31 cellular contexts compared by ENCODE assay signal in genomic region chr7:129650056-129650758, GRCh38. TPM values are rescaled to one million over a fixed set of nuclear protein-coding genes. Genes with fewer than 3 reads are reported as not detected.
DNase-seq lines count a peak whose midpoint lies in the region; ATAC-seq, FAIRE-seq and TF ChIP-seq lines count a peak whose summit lies in the region.
"Had no signal": no experiment of that assay in that cellular context is flagged by ENCODE, and none has a peak within 500 bp of the region (broad histone marks: within the 10 kb centered on the region; RNA-seq: fewer than 3 reads in every experiment).

No MANE protein-coding gene starts in this region.

- no peak overlapping the region for H2BK12ac ChIP-seq in H1 (ENCODE audit: low read depth, low read length)

- no peak overlapping the region for H2BK15ac ChIP-seq in H1 (ENCODE audit: low read length)

- TF ChIP-seq RAD21 in H1 (IDR thresholded peaks at IDR 0.05 in 1 of 2, conservative IDR thresholded peaks at IDR 0.05 in 1 of 2; ENCODE audit: low read depth in 2 of 2, low read length in 2 of 2): no peak

- no peak for TF ChIP-seq POLR2A in breast epithelium (IDR thresholded peaks at IDR 0.05)
- TF ChIP-seq POLR2A in H1 (IDR thresholded peaks at IDR 0.05; ENCODE audit: control extremely low read depth in 1 of 2, low read depth in 2 of 2, low read length in 2 of 2): no peak
- no peak for TF ChIP-seq POLR2A in erythroblast (IDR thresholded peaks at IDR 0.05; ENCODE audit: low read length)

- H3K18ac ChIP-seq in H1 (ENCODE audit: extremely low read depth, low read length): peak overlapping the region; percentile 64; the same call in 1 of the 2 replicates

- POLR2A ChIA-PET in MCF 10A (lab: Yijun Ruan, JAX): interaction anchor here (3.1 kb wide), 1 partner anchor 39 kb away, joined by 11 read pairs; the partner anchor contains the start of gene NRF1
- POLR2A ChIA-PET in H1 (lab: Charles Lee; ENCODE audit: partially characterized antibody): interaction anchor here (2.6 kb wide), 1 partner anchor 10 kb away, joined by 7 read pairs; no protein-coding TSS in a partner anchor

- no peak overlapping the region for H2BK120ac ChIP-seq in H1 (replicated peaks; ENCODE audit: low read depth, low read length)

- DNase-seq in MCF 10A (ENCODE audit: unreplicated experiment): no peak
- no peak for DNase-seq in breast epithelium (ENCODE audit: low spot score in 2 of 2)
- no peak for DNase-seq in T-helper 17 cell
- no peak for DNase-seq in H1 (ENCODE audit: low read depth in 1 of 2, low spot score in 2 of 2)
- DNase-seq in aorta: no peak
- no peak for DNase-seq in activated gamma-delta T cell (lab: John Stamatoyannopoulos, UW)
- no peak for DNase-seq in erythroblast (lab: John Stamatoyannopoulos, UW)
- DNase-seq: activated B cell treated with CpG ODN at 0.5 μM for 24 hours; amniotic stem cell; C1 segment of cervical spinal cord; colonic mucosa; COR-L47; effector CD8-positive, alpha-beta T cell; GF-D8; HCEC 1CT; KG1; MM.1S; mucosa of descending colon; NCI-H2029; NCI-H526; SJCRH30; stimulated activated CD4-positive, alpha-beta T cell treated with anti-CD3 and anti-CD28 coated beads, Interleukin-2, amount 100 ng/mL, for 24 hours; upper lobe of right lung had no signal

- H2BK20ac ChIP-seq in H1 (ENCODE audit: low read length): no peak overlapping the region

- no peak overlapping the region for H3K4ac ChIP-seq in H1 (replicated peaks; ENCODE audit: insufficient read length, low read depth, low read length)

- no peak overlapping the region for H2BK5ac ChIP-seq in H1 (ENCODE audit: low read depth, low read length)

- 96% methylated on average over 5 of the region's 5 CpGs; no CpG with 5 or more reads in 1 of the 2 experiments for WGBS in H1 (ENCODE audit: extremely low coverage in 1 of 2, insufficient coverage in 1 of 2, insufficient read length in 1 of 2, insufficient replicate concordance in 2 of 2, low coverage in 1 of 2, low lambda C conversion rate in 2 of 2, missing lambda C conversion rate in 1 of 2), 2 experiments
- WGBS in aorta, 2 donors: 95 to 96% methylated on average over 5 of the region's 5 CpGs

- H3K4me1 ChIP-seq in breast epithelium (no peaks in the 10 kb centered on the region), H1 (replicated peaks in 1 of 4; ENCODE audit: control insufficient read depth in 3 of 4, insufficient read depth in 4 of 4, low read length in 3 of 4) (peaks cover 5 to 9% (median 9%) of the 10 kb centered on the region in 4 experiments; a peak in 6 of 7 replicates), aorta (ENCODE audit: control insufficient read depth in 1 of 2, insufficient read depth in 2 of 2, low read length in 2 of 2) (no peaks in the 10 kb centered on the region)
- H3K4me1 ChIP-seq: colonic mucosa, upper lobe of right lung had no signal

- no peak overlapping the region for H4K91ac ChIP-seq in H1 (replicated peaks; ENCODE audit: insufficient read length, low read length)

- H3K4me3 ChIP-seq in breast epithelium (no peak overlapping the region), H1 (ENCODE audit: extremely low read depth in 1 of 4, insufficient read depth in 2 of 4, low read depth in 3 of 4, low read length in 4 of 4) (no peak overlapping the region), aorta (ENCODE audit: low read length in 2 of 2) (no peak overlapping the region)
- H3K4me3 ChIP-seq: cardiac muscle cell, colonic mucosa, lung, mucosa of descending colon, right atrium auricular region, SJCRH30, smooth muscle cell, upper lobe of right lung had no signal

- H3K27ac Mint-ChIP-seq in MCF 10A (ENCODE audit: low read depth, unreplicated experiment) (peak overlapping the region; percentile 33), T-helper 17 cell (peak overlapping the region; percentile 27)
- H3K27ac Mint-ChIP-seq: activated B cell treated with CpG ODN at 0.5 μM for 24 hours had no signal

- H3K79me1 ChIP-seq in H1 (ENCODE audit: low read depth, low read length): no peaks in the 10 kb centered on the region; the same call in 1 of the 2 replicates

- ATAC-seq in T-helper 17 cell (no peak), aorta (ENCODE audit: low FRiP score) (no peak)
- ATAC-seq: mucosa of descending colon, upper lobe of right lung had no signal

- no peak overlapping the region for H2AFZ ChIP-seq in H1 (ENCODE audit: low read length)

- H4K20me1 ChIP-seq in H1 (replicated peaks in 1 of 2; ENCODE audit: control insufficient read depth in 1 of 2, insufficient read depth in 2 of 2, low read length in 2 of 2): no peaks in the 10 kb centered on the region

- no peak overlapping the region for H3K9ac ChIP-seq in H1 (replicated peaks in 1 of 4; ENCODE audit: extremely low read depth in 1 of 4, low read depth in 3 of 4, low read length in 3 of 4)

- no peaks in the 10 kb centered on the region for H3K27me3 Mint-ChIP-seq in MCF 10A (ENCODE audit: insufficient read depth, unreplicated experiment)
- H3K27me3 Mint-ChIP-seq in T-helper 17 cell: no peaks in the 10 kb centered on the region
- H3K27me3 Mint-ChIP-seq: activated B cell treated with CpG ODN at 0.5 μM for 24 hours had no signal

- no peak for FAIRE-seq in H1 (lab: Jason Lieb, UNC)
- FAIRE-seq: GM19239, HTR-8/SVneo, RCC 7860 had no signal

- TF ChIP-seq CTCF in MCF 10A (IDR thresholded peaks at IDR 0.05; ENCODE audit: unreplicated experiment) (no peak), breast epithelium (IDR thresholded peaks at IDR 0.05) (no peak), H1 (IDR thresholded peaks at IDR 0.05; ENCODE audit: control extremely low read depth in 1 of 3, insufficient read depth in 1 of 3, low read depth in 1 of 3, low read length in 3 of 3) (no peak)

- no peak overlapping the region for H3K4me2 ChIP-seq in H1 (ENCODE audit: insufficient read depth in 1 of 2, low read depth in 2 of 2, low read length in 2 of 2)
- H3K4me2 ChIP-seq: smooth muscle cell had no signal

- H3K14ac ChIP-seq in H1 (ENCODE audit: insufficient read length): no peak overlapping the region

- peaks cover 0 to 50% of the 10 kb centered on the region in 2 experiments; a peak in 3 of 4 replicates for H3K79me2 ChIP-seq in H1 (ENCODE audit: control insufficient read depth in 1 of 2, insufficient read depth in 2 of 2, low read length in 2 of 2)

- H3K23ac ChIP-seq in H1 (ENCODE audit: insufficient read length): no peak overlapping the region

- no peak overlapping the region for H2AK5ac ChIP-seq in H1 (ENCODE audit: low read depth, low read length)

- no peaks in the 10 kb centered on the region for H3K9me3 Mint-ChIP-seq in MCF 10A (ENCODE audit: unreplicated experiment)
- H3K9me3 Mint-ChIP-seq: activated B cell treated with CpG ODN at 0.5 μM for 24 hours had no signal

- intact Hi-C loops in MCF 10A (cut with micrococcal nuclease): no loop called here
- intact Hi-C loops in breast epithelium (cut with DNase I; ENCODE audit: low total_unique reads): no loop called here
- intact Hi-C loops in aorta (cut with DNase I): no loop called here

- H3K23me2 ChIP-seq in H1 (ENCODE audit: low read depth, low read length): no peaks in the 10 kb centered on the region

- H3K27me3 ChIP-seq in breast epithelium: no peaks in the 10 kb centered on the region
- H3K27me3 ChIP-seq in H1 (replicated peaks in 1 of 4; ENCODE audit: control insufficient read depth in 3 of 4, extremely low read depth in 1 of 4, insufficient read depth in 3 of 4, low read length in 3 of 4): no peaks in the 10 kb centered on the region
- no peaks in the 10 kb centered on the region for H3K27me3 ChIP-seq in aorta (ENCODE audit: control insufficient read depth in 1 of 2, insufficient read depth in 2 of 2, low read length in 1 of 2)
- H3K27me3 ChIP-seq: cardiac muscle cell, colonic mucosa, right atrium auricular region, SJCRH30, upper lobe of right lung had no signal

- H4K5ac ChIP-seq in H1 (ENCODE audit: insufficient read length, low read depth, low read length): no peak overlapping the region

- H3K36me3 Mint-ChIP-seq in MCF 10A (ENCODE audit: insufficient read depth, unreplicated experiment) (peaks cover 11% of the 10 kb centered on the region), T-helper 17 cell (ENCODE audit: low read depth) (peaks cover 5% of the 10 kb centered on the region)

- H3K4me3 Mint-ChIP-seq in MCF 10A (ENCODE audit: unreplicated experiment) (no peak overlapping the region), T-helper 17 cell (no peak overlapping the region)
- H3K4me3 Mint-ChIP-seq: activated B cell treated with CpG ODN at 0.5 μM for 24 hours, neural crest cell had no signal

- no peak overlapping the region for H4K8ac ChIP-seq in H1 (ENCODE audit: extremely low read depth, insufficient read depth, low read length)

- no peaks in the 10 kb centered on the region for H3K9me3 ChIP-seq in breast epithelium
- H3K9me3 ChIP-seq in T-helper 17 cell (ENCODE audit: control insufficient read depth, low read length, poor library complexity, severe bottlenecking): no peaks in the 10 kb centered on the region
- H3K9me3 ChIP-seq in H1 (ENCODE audit: insufficient read depth in 2 of 2, low read depth in 1 of 2, low read length in 1 of 2): no peaks in the 10 kb centered on the region; a peak in 1 of 4 replicates
- H3K9me3 ChIP-seq in aorta (ENCODE audit: control insufficient read depth, low read length): no peaks in the 10 kb centered on the region
- H3K9me3 ChIP-seq: colonic mucosa, mucosa of descending colon, right atrium auricular region, SJCRH30, upper lobe of right lung had no signal

- H3K4me1 Mint-ChIP-seq in MCF 10A (ENCODE audit: insufficient read depth, unreplicated experiment): peaks cover 12% of the 10 kb centered on the region
- peaks cover 30% of the 10 kb centered on the region for H3K4me1 Mint-ChIP-seq in T-helper 17 cell

- peak overlapping the region; percentile 12 for H3K56ac ChIP-seq in H1 (replicated peaks; ENCODE audit: insufficient read length, low read depth, low read length)

- no peaks in the 10 kb centered on the region for H3K36me3 ChIP-seq in breast epithelium
- H3K36me3 ChIP-seq in H1 (ENCODE audit: control insufficient read depth in 2 of 4, insufficient read depth in 4 of 4, low read length in 3 of 4): no peaks in the 10 kb centered on the region
- H3K36me3 ChIP-seq in aorta (ENCODE audit: control insufficient read depth in 1 of 2, insufficient read depth in 2 of 2, low read length in 1 of 2): no peaks in the 10 kb centered on the region
- H3K36me3 ChIP-seq: cardiac muscle cell, colonic mucosa, right atrium auricular region, SJCRH30, upper lobe of right lung had no signal

- CTCF ChIA-PET in MCF 10A (lab: Yijun Ruan, JAX) (interaction anchor here (0.6 to 2.0 kb wide), 7 partner anchors 15 to 486 kb away, joined by 3 to 5 read pairs (median 3); no protein-coding TSS in a partner anchor), H1 (lab: Charles Lee; ENCODE audit: partially characterized antibody) (interaction anchor here (0.7 to 1.0 kb wide), 2 partner anchors 15 to 21 kb away, joined by 3 read pairs; no protein-coding TSS in a partner anchor)

- BruUV-seq in MCF 10A (replicated peaks; lab: Mats Ljungman, UMichigan): TSS peak; percentile 60

- H3K27ac ChIP-seq in breast epithelium (no peak overlapping the region), H1 (ENCODE audit: low read depth, low read length) (no peak overlapping the region), aorta (ENCODE audit: low read depth in 1 of 2, low read length in 2 of 2) (no peak overlapping the region)
- H3K27ac ChIP-seq: cardiac muscle cell, colonic mucosa, right atrium auricular region, SJCRH30, upper lobe of right lung had no signal

- TF ChIP-seq EP300 in H1 (IDR thresholded peaks at IDR 0.05; ENCODE audit: borderline replicate concordance in 1 of 2, low read depth in 2 of 2, low read length in 2 of 2): no peak

RNA-seq across cellular contexts. Expression of gene NRF1, which starts 38.7 kb away (rescaled TPM):
- total RNA-seq in MCF 10A (2022): 18.4 and 21.4 TPM in 2 replicates
- total RNA-seq in breast epithelium: 10 to 100 TPM; 24.5 to 29.2 (median 27.2) TPM
- total RNA-seq in T-helper 17 cell: 10 to 100 TPM; 33.7 to 33.9 TPM
- 16.7 and 21.4 TPM in 2 replicates for total RNA-seq in H1 (2021; fragmentation: NEBNext Ultra II Directional; extraction: Animal tissue kit (Norgen Biotek cat#: 25700))
- 17.7 and 18.2 TPM in 2 replicates for polyA plus RNA-seq in H1 (2011; rRNA removed)
- 18.9 TPM for polyA plus RNA-seq in H1 (2011; cell fraction: cytosol; rRNA removed)
- polyA plus RNA-seq in H1 (2011; cell fraction: nucleus; rRNA removed): 27.0 TPM
- polyA plus RNA-seq in H1 (2012, experiment 1 of 2): 12.4 to 17.7 TPM (median 16.5 TPM) in 4 replicates
- polyA plus RNA-seq in H1 (2012, experiment 2 of 2): 8.7 TPM
- 7.2 TPM for polyA plus RNA-seq in H1 (2013, experiment 1 of 2)
- 7.3 TPM for polyA plus RNA-seq in H1 (2013, experiment 2 of 2)
- 62.8 and 78.0 TPM in 2 replicates for polyA minus RNA-seq in H1 (2011; rRNA and poly(A)+ RNA removed)
- polyA minus RNA-seq in H1 (2011; cell fraction: cytosol; rRNA and poly(A)+ RNA removed): 21.5 TPM
- polyA minus RNA-seq in H1 (2011; cell fraction: nucleus; rRNA and poly(A)+ RNA removed): 55.4 TPM
- total RNA-seq in aorta: 10 to 100 TPM; 19.4 to 23.4 TPM
- 1 to 10 TPM; 4.9 to 9.2 TPM for polyA plus RNA-seq in aorta
